In the genomic region with DNA sequence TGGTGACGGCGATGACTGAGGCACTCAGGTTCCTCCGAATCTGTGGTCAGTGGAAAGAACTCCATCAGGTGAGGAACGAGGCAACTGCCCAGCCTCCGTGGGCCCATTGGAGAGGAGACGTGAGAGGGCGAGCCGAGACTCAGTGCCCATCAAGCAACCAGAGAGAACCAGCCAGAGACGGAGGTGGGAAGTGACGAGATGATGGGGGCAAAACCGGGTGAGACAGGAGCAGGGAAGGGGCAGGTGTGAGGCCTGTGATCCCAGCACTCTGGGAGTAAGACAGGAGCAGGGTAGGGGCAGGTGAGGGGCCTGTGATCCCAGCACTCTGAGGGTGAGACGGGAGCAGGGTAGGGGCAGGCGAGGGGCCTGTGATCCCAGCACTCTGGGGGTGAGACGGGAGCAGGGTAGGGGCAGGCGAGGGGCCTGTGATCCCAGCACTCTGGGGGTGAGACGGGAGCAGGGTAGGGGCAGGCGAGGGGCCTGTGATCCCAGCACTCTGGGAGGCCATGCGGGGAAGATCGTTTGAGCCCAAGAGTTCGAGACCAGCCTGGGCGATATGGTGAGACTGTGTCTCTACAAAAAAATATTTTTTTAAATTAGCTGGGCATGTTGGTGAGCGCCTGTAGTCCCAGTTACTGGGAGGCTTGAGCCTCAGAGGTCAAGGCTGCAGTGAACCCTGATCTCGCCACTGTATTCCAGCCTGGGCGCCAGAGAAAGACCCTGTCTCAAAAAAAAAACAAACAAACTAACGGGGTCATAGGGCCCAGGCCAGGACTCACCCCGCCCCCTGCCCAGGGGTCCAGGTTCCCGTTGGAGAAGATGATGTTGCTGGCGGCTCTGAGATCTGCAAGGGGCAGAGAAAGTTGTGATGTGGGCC, we compare ENCODE assay signal across 25 cellular contexts. TPM values are rescaled to one million over a fixed set of nuclear protein-coding genes. Genes with fewer than 3 reads are reported as not detected.
A peak's percentile ranks its signal among the peaks of the same experiment; 100 is the strongest.
DNase-seq lines count a peak whose midpoint lies in the region; ATAC-seq and TF ChIP-seq lines count a peak whose summit lies in the region.
"Had no signal": no experiment of that assay in that cellular context is flagged by ENCODE, and none has a peak within 500 bp of the region (broad histone marks: within the 10 kb centered on the region; RNA-seq: fewer than 3 reads in every experiment).

No MANE protein-coding gene starts in this region.

- no peak overlapping the region for H2BK15ac ChIP-seq in neuronal stem cell (ENCODE audit: low read length)

- H2BK12ac ChIP-seq in neuronal stem cell (ENCODE audit: low read length), result no peak overlapping the region

- no peak overlapping the region for H3K4me3 Mint-ChIP-seq in activated naive CD4-positive, alpha-beta T cell treated with anti-CD3 and anti-CD28 coated beads for 36 hours
- H3K4me3 Mint-ChIP-seq in activated CD8-positive, alpha-beta T cell treated with anti-CD3 and anti-CD28 coated beads, Interleukin-2, amount 10 ng/mL, durations not matched to agents 7 days and 5 days, result no peak overlapping the region
- no peak overlapping the region for H3K4me3 Mint-ChIP-seq in neural progenitor cell

- no CpG with 5 or more reads among the region's 28 CpGs for WGBS in neuronal stem cell (ENCODE audit: extremely low coverage in 2 of 2, insufficient read length in 2 of 2, insufficient replicate concordance in 1 of 2), 2 donors

- H3K9ac ChIP-seq in neuronal stem cell (ENCODE audit: low read depth, low read length, poor library complexity) (peak overlapping the region; percentile 30), neural progenitor cell (no peak overlapping the region)
- H3K9ac ChIP-seq: GM23248 had no signal

- no peak overlapping the region for H3K23ac ChIP-seq in neuronal stem cell (ENCODE audit: low read depth, low read length, poor library complexity)

- intact Hi-C loops in activated naive CD4-positive, alpha-beta T cell treated with anti-CD3 and anti-CD28 coated beads for 36 hours (cut with micrococcal nuclease), result no loop called here

- peaks cover 21 to 33% of the 10 kb centered on the region in 2 donors for H3K36me3 ChIP-seq in neuronal stem cell (replicated peaks in 1 of 2; ENCODE audit: control insufficient read depth in 2 of 2, insufficient read depth in 2 of 2, low read length in 2 of 2)
- H3K36me3 ChIP-seq in neural progenitor cell, result no peaks in the 10 kb centered on the region

- no peaks in the 10 kb centered on the region for H3K9me3 ChIP-seq in neuronal stem cell (replicated peaks in 1 of 2; ENCODE audit: control insufficient read depth in 2 of 2, insufficient read depth in 1 of 2, low read depth in 1 of 2, low read length in 2 of 2)
- H3K9me3 ChIP-seq in neural progenitor cell (ENCODE audit: low read depth), result no peaks in the 10 kb centered on the region
- H3K9me3 ChIP-seq: A549; BLaER1 treated with 17β-estradiol and CSF1 and Interleukin-3, amounts not matched to agents 10 nM and 100 nM; MG63 had no signal

- no peak for TF ChIP-seq CTCF in neural progenitor cell (IDR thresholded peaks at IDR 0.05)

- ATAC-seq in activated naive CD4-positive, alpha-beta T cell treated with anti-CD3 and anti-CD28 coated beads, Interleukin-2, amount 50 U/mL, for 72 hours, result no peak
- no peak for ATAC-seq in activated CD8-positive, alpha-beta T cell treated with anti-CD3 and anti-CD28 coated beads, Interleukin-2, amount 10 ng/mL, durations not matched to agents 7 days and 5 days
- ATAC-seq: A549 had no signal

- H3K27me3 Mint-ChIP-seq in activated naive CD4-positive, alpha-beta T cell treated with anti-CD3 and anti-CD28 coated beads for 36 hours (ENCODE audit: low read depth), result no peaks in the 10 kb centered on the region
- H3K27me3 Mint-ChIP-seq in activated CD8-positive, alpha-beta T cell treated with anti-CD3 and anti-CD28 coated beads, Interleukin-2, amount 10 ng/mL, durations not matched to agents 7 days and 5 days (ENCODE audit: low read depth), result no peaks in the 10 kb centered on the region
- H3K27me3 Mint-ChIP-seq in neural progenitor cell (ENCODE audit: insufficient read depth, low read depth), result peaks cover 8% of the 10 kb centered on the region
- H3K27me3 Mint-ChIP-seq: IgD-negative memory B cell had no signal

- H3K79me1 ChIP-seq in neuronal stem cell (ENCODE audit: low read depth, low read length), result no peaks in the 10 kb centered on the region

- no peak overlapping the region for H4K8ac ChIP-seq in neuronal stem cell (ENCODE audit: low read depth, low read length)

- H3K27ac ChIP-seq in neuronal stem cell (replicated peaks; ENCODE audit: low read length) (no peak overlapping the region), neural progenitor cell (no peak overlapping the region)
- H3K27ac ChIP-seq: A549; BLaER1 treated with 17β-estradiol and CSF1 and Interleukin-3, amounts not matched to agents 10 nM and 100 nM; GM23248; HL-60; SK-N-MC had no signal

- H3K27me3 ChIP-seq in neuronal stem cell (ENCODE audit: control insufficient read depth in 3 of 3, insufficient read depth in 3 of 3, low read depth in 1 of 3, low read length in 3 of 3) (peaks cover 0 to 30% (median 5%) of the 10 kb centered on the region in 3 experiments), neural progenitor cell (peaks cover 39% of the 10 kb centered on the region)
- H3K27me3 ChIP-seq: BLaER1 treated with 17β-estradiol and CSF1 and Interleukin-3, amounts not matched to agents 10 nM and 100 nM; MG63 had no signal

- DNase-seq in activated naive CD4-positive, alpha-beta T cell treated with anti-CD3 and anti-CD28 coated beads for 36 hours, result no peak
- DNase-seq in activated naive CD4-positive, alpha-beta T cell treated with anti-CD3 and anti-CD28 coated beads, Interleukin-2, amount 50 U/mL, for 72 hours (ENCODE audit: low spot score in 2 of 2), result no peak
- DNase-seq in D341Med (ENCODE audit: low spot score) (peak; percentile 17), neuronal stem cell (ENCODE audit: low spot score) (no peak), NOMO-1 (lab: John Stamatoyannopoulos, UW; ENCODE audit: unreplicated experiment in 2 of 2) (no peak), NCI-H2171 treated with DMSO at 0.1 percent for 48 hours (lab: John Stamatoyannopoulos, UW) (no peak), neural progenitor cell (ENCODE audit: low spot score) (no peak)
- DNase-seq in activated CD8-positive, alpha-beta T cell treated with anti-CD3 and anti-CD28 coated beads, Interleukin-2, amount 10 ng/mL, durations not matched to agents 7 days and 5 days, result no peak
- DNase-seq: DMS 273 treated with DMSO at 0.1 percent for 48 hours, DND-41, GM23248, HCEC 1CT, Karpas-422, MG63, NCI-H1092, NCI-H1436 treated with DMSO at 0.1 percent for 48 hours, NCI-H2029, NCI-H526 treated with DMSO at 0.1 percent for 48 hours, Right ventricle myocardium superior had no signal

- H3K4ac ChIP-seq in neuronal stem cell (ENCODE audit: low read length), result no peak overlapping the region

- H2BK5ac ChIP-seq in neuronal stem cell (ENCODE audit: low read length), result no peak overlapping the region

- no peaks in the 10 kb centered on the region for H3F3A ChIP-seq in neural progenitor cell (ENCODE audit: low read depth)

- H3K4me2 ChIP-seq in neuronal stem cell (ENCODE audit: insufficient read depth, low read length, poor library complexity, severe bottlenecking) (no peak overlapping the region), neural progenitor cell (no peak overlapping the region)
- H3K4me2 ChIP-seq: A549; BLaER1 treated with 17β-estradiol and CSF1 and Interleukin-3, amounts not matched to agents 10 nM and 100 nM had no signal

- H3K9me3 Mint-ChIP-seq in activated naive CD4-positive, alpha-beta T cell treated with anti-CD3 and anti-CD28 coated beads for 36 hours, result no peaks in the 10 kb centered on the region
- H3K9me3 Mint-ChIP-seq in activated naive CD4-positive, alpha-beta T cell treated with anti-CD3 and anti-CD28 coated beads, Interleukin-2, amount 50 U/mL, for 72 hours, result no peaks in the 10 kb centered on the region
- H3K9me3 Mint-ChIP-seq in activated CD8-positive, alpha-beta T cell treated with anti-CD3 and anti-CD28 coated beads, Interleukin-2, amount 10 ng/mL, durations not matched to agents 7 days and 5 days (ENCODE audit: insufficient read depth), result no peaks in the 10 kb centered on the region
- no peaks in the 10 kb centered on the region for H3K9me3 Mint-ChIP-seq in neural progenitor cell
- H3K9me3 Mint-ChIP-seq: IgD-negative memory B cell had no signal

- POLR2A ChIA-PET in activated CD8-positive, alpha-beta T cell treated with anti-CD3 and anti-CD28 coated beads, Interleukin-2, amount 10 ng/mL, durations not matched to agents 7 days and 5 days (lab: Charles Lee), result no interaction called here

- no peak overlapping the region for H3K18ac ChIP-seq in neuronal stem cell (ENCODE audit: low read length)

- peak overlapping the region; percentile 18 for H3K27ac Mint-ChIP-seq in activated naive CD4-positive, alpha-beta T cell treated with anti-CD3 and anti-CD28 coated beads for 36 hours
- H3K27ac Mint-ChIP-seq in activated naive CD4-positive, alpha-beta T cell treated with anti-CD3 and anti-CD28 coated beads, Interleukin-2, amount 50 U/mL, for 72 hours, result no peak overlapping the region
- peak overlapping the region; percentile 33 for H3K27ac Mint-ChIP-seq in activated CD8-positive, alpha-beta T cell treated with anti-CD3 and anti-CD28 coated beads, Interleukin-2, amount 10 ng/mL, durations not matched to agents 7 days and 5 days
- no peak overlapping the region for H3K27ac Mint-ChIP-seq in neural progenitor cell

- H3K4me1 Mint-ChIP-seq in activated naive CD4-positive, alpha-beta T cell treated with anti-CD3 and anti-CD28 coated beads for 36 hours (ENCODE audit: low read depth), result peaks cover 7% of the 10 kb centered on the region
- H3K4me1 Mint-ChIP-seq in activated CD8-positive, alpha-beta T cell treated with anti-CD3 and anti-CD28 coated beads, Interleukin-2, amount 10 ng/mL, durations not matched to agents 7 days and 5 days (ENCODE audit: low read depth), result peaks cover 11% of the 10 kb centered on the region
- no peaks in the 10 kb centered on the region for H3K4me1 Mint-ChIP-seq in neural progenitor cell

- peaks cover 6% of the 10 kb centered on the region for H3K36me3 Mint-ChIP-seq in activated naive CD4-positive, alpha-beta T cell treated with anti-CD3 and anti-CD28 coated beads for 36 hours (ENCODE audit: low read depth)
- no peaks in the 10 kb centered on the region for H3K36me3 Mint-ChIP-seq in activated naive CD4-positive, alpha-beta T cell treated with anti-CD3 and anti-CD28 coated beads, Interleukin-2, amount 50 U/mL, for 72 hours
- H3K36me3 Mint-ChIP-seq in activated CD8-positive, alpha-beta T cell treated with anti-CD3 and anti-CD28 coated beads, Interleukin-2, amount 10 ng/mL, durations not matched to agents 7 days and 5 days (ENCODE audit: low read depth), result peaks cover 12% of the 10 kb centered on the region
- H3K36me3 Mint-ChIP-seq in neural progenitor cell, result no peaks in the 10 kb centered on the region
- H3K36me3 Mint-ChIP-seq: IgD-negative memory B cell had no signal

- no peak overlapping the region for H4K91ac ChIP-seq in neuronal stem cell (ENCODE audit: low read depth, low read length, poor library complexity)

- H3K14ac ChIP-seq in neuronal stem cell (ENCODE audit: low read length), result no peak overlapping the region

- H2AFZ ChIP-seq in neuronal stem cell (ENCODE audit: low read length), result no peak overlapping the region
- no peak overlapping the region for H2AFZ ChIP-seq in neural progenitor cell (replicated peaks)
- H2AFZ ChIP-seq: GM23248 had no signal

- peaks cover 0 to 6% of the 10 kb centered on the region in 2 donors for H3K4me1 ChIP-seq in neuronal stem cell (ENCODE audit: control insufficient read depth in 2 of 2, insufficient read depth in 1 of 2, low read depth in 1 of 2, low read length in 2 of 2)
- peaks cover 8% of the 10 kb centered on the region for H3K4me1 ChIP-seq in neural progenitor cell

- no peak overlapping the region for H3K4me3 ChIP-seq in neuronal stem cell (ENCODE audit: low read length in 2 of 2)
- no peak overlapping the region for H3K4me3 ChIP-seq in neural progenitor cell
- H3K4me3 ChIP-seq: A549; BLaER1 treated with 17β-estradiol and CSF1 and Interleukin-3, amounts not matched to agents 10 nM and 100 nM; GM23248; MG63; SK-N-MC had no signal

- no peaks in the 10 kb centered on the region for H3K79me2 ChIP-seq in neural progenitor cell (ENCODE audit: low read depth)

- no peaks in the 10 kb centered on the region for H4K20me1 ChIP-seq in neural progenitor cell (ENCODE audit: low read depth)

- CTCF ChIA-PET in activated naive CD4-positive, alpha-beta T cell treated with anti-CD3 and anti-CD28 coated beads for 36 hours (lab: Charles Lee), result no interaction called here
- CTCF ChIA-PET in activated CD8-positive, alpha-beta T cell treated with anti-CD3 and anti-CD28 coated beads, Interleukin-2, amount 10 ng/mL, durations not matched to agents 7 days and 5 days (lab: Charles Lee), result interaction anchor here (3.4 kb wide), 1 partner anchor 15 kb away, joined by 18 read pairs; no protein-coding TSS in a partner anchor

- H2BK120ac ChIP-seq in neuronal stem cell (ENCODE audit: low read depth, low read length), result no peak overlapping the region

- H2AK5ac ChIP-seq in neuronal stem cell (ENCODE audit: low read depth, low read length), result no peak overlapping the region

RNA-seq across cellular contexts. Expression of gene DPP7, which starts 3.4 kb away (rescaled TPM):
- total RNA-seq in activated naive CD4-positive, alpha-beta T cell treated with anti-CD3 and anti-CD28 coated beads for 36 hours, result 100 to 1,000 TPM; 162 to 167 TPM
- 100 to 1,000 TPM; 172 to 236 TPM for total RNA-seq in activated naive CD4-positive, alpha-beta T cell treated with anti-CD3 and anti-CD28 coated beads, Interleukin-2, amount 50 U/mL, for 72 hours
- total RNA-seq in activated CD8-positive, alpha-beta T cell treated with anti-CD3 and anti-CD28 coated beads, Interleukin-2, amount 10 ng/mL, durations not matched to agents 7 days and 5 days, result 100 to 1,000 TPM; 248 TPM
- polyA plus RNA-seq in neuronal stem cell (2013, experiment 1 of 2), result 34.8 TPM
- polyA plus RNA-seq in neuronal stem cell (2013, experiment 2 of 2), result 32.9 TPM
- total RNA-seq in neural progenitor cell (ENCODE audit: low replicate concordance), result 2.6 and 24.3 TPM in 2 replicates

RNA-seq across cellular contexts. Expression of gene MAN1B1, which starts 24.4 kb away (rescaled TPM):
- total RNA-seq in activated naive CD4-positive, alpha-beta T cell treated with anti-CD3 and anti-CD28 coated beads for 36 hours, result 10 to 100 TPM; 18.7 to 18.9 TPM
- total RNA-seq in activated naive CD4-positive, alpha-beta T cell treated with anti-CD3 and anti-CD28 coated beads, Interleukin-2, amount 50 U/mL, for 72 hours, result 10 to 100 TPM; 23.8 to 41.4 TPM
- 10 to 100 TPM; 42.2 to 49.2 TPM for total RNA-seq in activated CD8-positive, alpha-beta T cell treated with anti-CD3 and anti-CD28 coated beads, Interleukin-2, amount 10 ng/mL, durations not matched to agents 7 days and 5 days
- polyA plus RNA-seq in neuronal stem cell (2013, experiment 1 of 2), result 23.6 TPM
- polyA plus RNA-seq in neuronal stem cell (2013, experiment 2 of 2), result 22.2 TPM
- 24.6 and 43.5 TPM in 2 replicates for total RNA-seq in neural progenitor cell (ENCODE audit: low replicate concordance)

RNA-seq across cellular contexts. Expression of gene GRIN1, which starts 27.8 kb away (rescaled TPM):
- total RNA-seq in activated naive CD4-positive, alpha-beta T cell treated with anti-CD3 and anti-CD28 coated beads for 36 hours, result under 1 TPM in 1 of 2 experiments, not detected in 1; 0.35 TPM
- total RNA-seq in activated naive CD4-positive, alpha-beta T cell treated with anti-CD3 and anti-CD28 coated beads, Interleukin-2, amount 50 U/mL, for 72 hours, result under 1 TPM in 1 of 2 donors, not detected in 1; 0.10 TPM
- total RNA-seq in activated CD8-positive, alpha-beta T cell treated with anti-CD3 and anti-CD28 coated beads, Interleukin-2, amount 10 ng/mL, durations not matched to agents 7 days and 5 days, result not detected
- 0.20 TPM for polyA plus RNA-seq in neuronal stem cell (2013, experiment 1 of 2)
- 0.07 TPM for polyA plus RNA-seq in neuronal stem cell (2013, experiment 2 of 2)
- 0.03 TPM in 1 of 2 replicates, not detected in the other for total RNA-seq in neural progenitor cell (ENCODE audit: low replicate concordance)
- total RNA-seq: G401, Right ventricle myocardium superior had no signal
- polyA plus RNA-seq: GM23248, IgD-negative memory B cell had no signal

RNA-seq across cellular contexts. Expression of gene UAP1L1, which starts 33.8 kb away (rescaled TPM):
- 1 to 10 TPM; 2.6 to 3.4 TPM for total RNA-seq in activated naive CD4-positive, alpha-beta T cell treated with anti-CD3 and anti-CD28 coated beads for 36 hours
- 10 to 100 TPM in 1 of 2 donors, 1 to 10 TPM in 1; 7.5 to 28.2 TPM for total RNA-seq in activated naive CD4-positive, alpha-beta T cell treated with anti-CD3 and anti-CD28 coated beads, Interleukin-2, amount 50 U/mL, for 72 hours
- 10 to 100 TPM; 63.1 to 66.8 TPM for total RNA-seq in activated CD8-positive, alpha-beta T cell treated with anti-CD3 and anti-CD28 coated beads, Interleukin-2, amount 10 ng/mL, durations not matched to agents 7 days and 5 days
- polyA plus RNA-seq in neuronal stem cell (2013, experiment 1 of 2), result 0.17 TPM
- 0.19 TPM for polyA plus RNA-seq in neuronal stem cell (2013, experiment 2 of 2)
- total RNA-seq in neural progenitor cell (ENCODE audit: low replicate concordance), result 0.12 and 0.51 TPM in 2 replicates

RNA-seq across cellular contexts. Expression of gene SAPCD2, which starts 40.8 kb away (rescaled TPM):
- 1 to 10 TPM; 3.8 to 3.9 TPM for total RNA-seq in activated naive CD4-positive, alpha-beta T cell treated with anti-CD3 and anti-CD28 coated beads for 36 hours
- 10 to 100 TPM in 1 of 2 donors, 1 to 10 TPM in 1; 3.5 to 13.3 TPM for total RNA-seq in activated naive CD4-positive, alpha-beta T cell treated with anti-CD3 and anti-CD28 coated beads, Interleukin-2, amount 50 U/mL, for 72 hours
- 10 to 100 TPM; 56.8 to 57.0 TPM for total RNA-seq in activated CD8-positive, alpha-beta T cell treated with anti-CD3 and anti-CD28 coated beads, Interleukin-2, amount 10 ng/mL, durations not matched to agents 7 days and 5 days
- 15.6 TPM for polyA plus RNA-seq in neuronal stem cell (2013, experiment 1 of 2)
- 16.0 TPM for polyA plus RNA-seq in neuronal stem cell (2013, experiment 2 of 2)
- 5.7 and 27.7 TPM in 2 replicates for total RNA-seq in neural progenitor cell (ENCODE audit: low replicate concordance)

Comparison
In these comparisons a context has a peak if more than half of its experiments do, and no peak if none do; other contexts are left out.
1. H3K27ac Mint-ChIP-seq: peak in activated naive CD4-positive, alpha-beta T cell treated with anti-CD3 and anti-CD28 coated beads for 36 hours (single experiment) and activated CD8-positive, alpha-beta T cell treated with anti-CD3 and anti-CD28 coated beads, Interleukin-2, amount 10 ng/mL, durations not matched to agents 7 days and 5 days (single experiment); none in activated naive CD4-positive, alpha-beta T cell treated with anti-CD3 and anti-CD28 coated beads, Interleukin-2, amount 50 U/mL, for 72 hours (0 of 2) and neural progenitor cell (single experiment).